31 cellular contexts compared by ENCODE assay signal in genomic region chr1:14160766-14161165, GRCh38.
"Had no signal": no experiment of that assay in that cellular context is flagged by ENCODE, and none has a peak within 500 bp of the region (broad histone marks: within the 10 kb centered on the region; RNA-seq: fewer than 3 reads in every experiment).

No MANE protein-coding gene starts in this region.

- ATAC-seq: activated naive CD4-positive, alpha-beta T cell treated with anti-CD3 and anti-CD28 coated beads, Interleukin-2, amount 50 U/mL, for 72 hours; activated T-cell treated with anti-CD3 and anti-CD28 coated beads, Interleukin-2, amount 50 U/mL, for 4 hours; activated T-helper 17 cell treated with anti-CD3 and anti-CD28 coated beads, Interleukin-2, amount 50 U/mL, for 72 hours had no signal

- H3K27me3 ChIP-seq: breast epithelium, cardiac muscle cell, esophagus squamous epithelium had no signal

- H3K27me3 Mint-ChIP-seq: activated CD4-positive, alpha-beta memory T cell treated with anti-CD3 and anti-CD28 coated beads, Interleukin-2, amount 10 ng/mL, durations not matched to agents 7 days and 5 days; activated CD4-positive, alpha-beta T cell treated with anti-CD3 and anti-CD28 coated beads, Interleukin-2, amount 10 ng/mL, durations not matched to agents 7 days and 5 days; activated naive CD4-positive, alpha-beta T cell treated with anti-CD3 and anti-CD28 coated beads, Interleukin-2, amount 10 ng/mL, durations not matched to agents 7 days and 5 days; activated naive CD8-positive, alpha-beta T cell treated with anti-CD3 and anti-CD28 coated beads, Interleukin-2, amount 10 ng/mL, durations not matched to agents 7 days and 5 days had no signal

- H3K4me1 Mint-ChIP-seq: activated CD4-positive, alpha-beta memory T cell treated with anti-CD3 and anti-CD28 coated beads, Interleukin-2, amount 10 ng/mL, durations not matched to agents 7 days and 5 days; activated CD4-positive, alpha-beta T cell treated with anti-CD3 and anti-CD28 coated beads, Interleukin-2, amount 10 ng/mL, durations not matched to agents 7 days and 5 days; activated naive CD4-positive, alpha-beta T cell treated with anti-CD3 and anti-CD28 coated beads, Interleukin-2, amount 10 ng/mL, durations not matched to agents 7 days and 5 days; activated naive CD8-positive, alpha-beta T cell treated with anti-CD3 and anti-CD28 coated beads, Interleukin-2, amount 10 ng/mL, durations not matched to agents 7 days and 5 days; activated T-helper 17 cell treated with anti-CD3 and anti-CD28 coated beads, Interleukin-2, amount 50 U/mL, for 72 hours had no signal

- H3K27ac ChIP-seq: breast epithelium, cardiac muscle cell, epithelial cell of prostate, esophagus squamous epithelium had no signal

- H3K4me1 ChIP-seq: breast epithelium had no signal

- H3K36me3 ChIP-seq: breast epithelium, cardiac muscle cell, esophagus squamous epithelium had no signal

- H3K4me3 ChIP-seq: breast epithelium, cardiac muscle cell, esophagus squamous epithelium had no signal

- H3K4me3 Mint-ChIP-seq: activated CD4-positive, alpha-beta memory T cell treated with anti-CD3 and anti-CD28 coated beads, Interleukin-2, amount 10 ng/mL, durations not matched to agents 7 days and 5 days; activated CD4-positive, alpha-beta T cell treated with anti-CD3 and anti-CD28 coated beads, Interleukin-2, amount 10 ng/mL, durations not matched to agents 7 days and 5 days; activated naive CD4-positive, alpha-beta T cell treated with anti-CD3 and anti-CD28 coated beads, Interleukin-2, amount 10 ng/mL, durations not matched to agents 7 days and 5 days; activated naive CD8-positive, alpha-beta T cell treated with anti-CD3 and anti-CD28 coated beads, Interleukin-2, amount 10 ng/mL, durations not matched to agents 7 days and 5 days; activated T-cell treated with anti-CD3 and anti-CD28 coated beads, Interleukin-2, amount 50 U/mL, for 4 hours; activated T-helper 17 cell treated with anti-CD3 and anti-CD28 coated beads, Interleukin-2, amount 50 U/mL, for 72 hours; brain had no signal

- H3K27ac Mint-ChIP-seq: activated CD4-positive, alpha-beta memory T cell treated with anti-CD3 and anti-CD28 coated beads, Interleukin-2, amount 10 ng/mL, durations not matched to agents 7 days and 5 days; activated CD4-positive, alpha-beta T cell treated with anti-CD3 and anti-CD28 coated beads, Interleukin-2, amount 10 ng/mL, durations not matched to agents 7 days and 5 days; activated naive CD4-positive, alpha-beta T cell treated with anti-CD3 and anti-CD28 coated beads, Interleukin-2, amount 10 ng/mL, durations not matched to agents 7 days and 5 days; activated naive CD4-positive, alpha-beta T cell treated with anti-CD3 and anti-CD28 coated beads, Interleukin-2, amount 50 U/mL, for 72 hours; activated naive CD8-positive, alpha-beta T cell treated with anti-CD3 and anti-CD28 coated beads, Interleukin-2, amount 10 ng/mL, durations not matched to agents 7 days and 5 days; activated T-helper 17 cell treated with anti-CD3 and anti-CD28 coated beads, Interleukin-2, amount 50 U/mL, for 72 hours; brain had no signal

- FAIRE-seq: colon, endometrium, endothelial cell of umbilical vein, frontal cortex had no signal

- DNase-seq: activated CD4-positive, alpha-beta memory T cell treated with anti-CD3 and anti-CD28 coated beads, Interleukin-2, amount 10 ng/mL, durations not matched to agents 7 days and 5 days; activated CD4-positive, alpha-beta T cell treated with anti-CD3 and anti-CD28 coated beads for 1 hour; activated CD4-positive, alpha-beta T cell treated with anti-CD3 and anti-CD28 coated beads for 4 hours; activated CD4-positive, alpha-beta T cell treated with anti-CD3 and anti-CD28 coated beads, Interleukin-2, amount 10 ng/mL, durations not matched to agents 7 days and 5 days; activated CD4-positive, alpha-beta T cell treated with anti-CD3 and anti-CD28 coated beads, Interleukin-2, amount 50 U/mL, for 4 hours; activated CD4-positive, CD25-positive, alpha-beta regulatory T cell; activated CD8-positive, alpha-beta memory T cell treated with anti-CD3 and anti-CD28 coated beads, Interleukin-2, amount 50 U/mL, for 48 hours; activated effector memory CD4-positive, alpha-beta T cell treated with Interleukin-2 at 50 U/mL for 16 hours; activated gamma-delta T cell treated with Interleukin-2 at 50 U/mL for 16 hours; activated naive CD4-positive, alpha-beta T cell treated with anti-CD3 and anti-CD28 coated beads, Interleukin-2, amount 10 ng/mL, durations not matched to agents 7 days and 5 days; activated naive CD8-positive, alpha-beta T cell treated with anti-CD3 and anti-CD28 coated beads, Interleukin-2, amount 10 ng/mL, durations not matched to agents 7 days and 5 days; activated T-cell treated with anti-CD3 and anti-CD28 coated beads for 4 hours; activated T-cell treated with anti-CD3 and anti-CD28 coated beads, Interleukin-2, amount 50 U/mL, for 4 hours; central memory CD4-positive, alpha-beta T cell; cortex of kidney; dermis blood vessel endothelial cell; effector CD4-positive, alpha-beta T cell; esophagus squamous epithelium; foreskin fibroblast; head of caudate nucleus; T-helper 2 cell had no signal

- H3K36me3 Mint-ChIP-seq: activated naive CD4-positive, alpha-beta T cell treated with anti-CD3 and anti-CD28 coated beads, Interleukin-2, amount 10 ng/mL, durations not matched to agents 7 days and 5 days; activated naive CD8-positive, alpha-beta T cell treated with anti-CD3 and anti-CD28 coated beads, Interleukin-2, amount 10 ng/mL, durations not matched to agents 7 days and 5 days had no signal
